ENCODE assay signal across 1 cellular context in the genomic region with DNA sequence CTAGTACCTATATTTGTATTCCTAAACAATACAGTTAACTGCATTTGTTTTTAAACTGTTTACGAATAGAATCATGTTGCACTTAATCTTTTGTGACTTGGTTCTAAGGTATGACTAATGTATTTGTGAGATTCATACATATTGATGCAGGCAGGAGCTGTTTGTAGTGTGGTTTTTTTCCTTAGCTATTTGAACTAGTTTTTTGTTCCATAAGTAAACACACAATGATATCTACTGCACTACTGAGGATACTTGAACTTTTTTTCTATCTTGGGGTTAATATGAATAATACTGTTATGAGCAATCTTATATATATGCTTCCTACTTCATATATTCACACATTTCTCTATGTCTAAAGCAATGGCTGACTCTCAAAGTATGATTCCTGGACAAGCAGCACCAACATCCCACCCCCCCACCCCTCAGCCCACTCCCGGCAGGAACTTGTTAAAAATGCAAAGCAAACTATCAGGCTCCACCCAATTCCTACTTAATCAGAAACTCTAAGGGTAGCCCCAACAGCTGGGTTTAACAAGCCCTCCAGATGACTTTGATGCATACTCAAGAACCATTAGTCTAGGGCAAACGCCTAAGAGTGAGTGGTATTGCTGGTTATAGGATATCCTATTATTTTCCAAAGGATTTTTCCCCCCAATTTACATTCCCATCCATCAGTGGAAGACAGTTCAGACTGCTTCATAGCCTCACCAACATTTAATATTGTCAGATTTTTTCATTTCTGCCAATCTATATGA.
TF ChIP-seq lines count a peak whose summit lies in the region.

No MANE protein-coding gene starts in this region.

TF ChIP-seq in IMR-90, 13 proteins besides CTCF, POLR2A, EP300 and RAD21:
- TF ChIP-seq CHD1 (IDR thresholded peaks at IDR 0.05; ENCODE audit: low read depth, low read length) (no peak), RCOR1 (IDR thresholded peaks at IDR 0.05; ENCODE audit: insufficient replicate concordance, low read length) (no peak), MAZ (IDR thresholded peaks at IDR 0.05; ENCODE audit: borderline replicate concordance, low read depth, low read length) (no peak), USF2 (IDR thresholded peaks at IDR 0.05; ENCODE audit: low read depth, low read length) (no peak), RFX5 (IDR thresholded peaks at IDR 0.05; ENCODE audit: low read depth, low read length) (no peak), BHLHE40 (IDR thresholded peaks at IDR 0.05; ENCODE audit: low read depth, low read length) (no peak), CEBPB (IDR thresholded peaks at IDR 0.05; ENCODE audit: low read depth, low read length) (no peak), SMC3 (IDR thresholded peaks at IDR 0.05; ENCODE audit: low read depth, low read length) (no peak), MAFK (IDR thresholded peaks at IDR 0.05; ENCODE audit: low read depth, low read length) (no peak), FOS (IDR thresholded peaks at IDR 0.05; ENCODE audit: low read depth, low read length) (no peak), NFE2L2 (IDR thresholded peaks at IDR 0.05; ENCODE audit: low read depth, low read length) (no peak), MXI1 (IDR thresholded peaks at IDR 0.05; ENCODE audit: borderline replicate concordance, low read depth, low read length) (no peak)
- TF ChIP-seq, protein P1, sequence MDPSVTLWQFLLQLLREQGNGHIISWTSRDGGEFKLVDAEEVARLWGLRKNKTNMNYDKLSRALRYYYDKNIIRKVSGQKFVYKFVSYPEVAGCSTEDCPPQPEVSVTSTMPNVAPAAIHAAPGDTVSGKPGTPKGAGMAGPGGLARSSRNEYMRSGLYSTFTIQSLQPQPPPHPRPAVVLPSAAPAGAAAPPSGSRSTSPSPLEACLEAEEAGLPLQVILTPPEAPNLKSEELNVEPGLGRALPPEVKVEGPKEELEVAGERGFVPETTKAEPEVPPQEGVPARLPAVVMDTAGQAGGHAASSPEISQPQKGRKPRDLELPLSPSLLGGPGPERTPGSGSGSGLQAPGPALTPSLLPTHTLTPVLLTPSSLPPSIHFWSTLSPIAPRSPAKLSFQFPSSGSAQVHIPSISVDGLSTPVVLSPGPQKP (IDR thresholded peaks at IDR 0.05; ENCODE audit: borderline replicate concordance, low read depth, low read length) = no peak
